24 cellular contexts compared by ENCODE assay signal in genomic region chr1:2789986-2790581, GRCh38. TPM values are rescaled to one million over a fixed set of nuclear protein-coding genes. Genes with fewer than 3 reads are reported as not detected.
A peak's percentile ranks its signal among the peaks of the same experiment; 100 is the strongest.
DNase-seq lines count a peak whose midpoint lies in the region; ATAC-seq and TF ChIP-seq lines count a peak whose summit lies in the region.
"Had no signal": no experiment of that assay in that cellular context is flagged by ENCODE, and none has a peak within 500 bp of the region (broad histone marks: within the 10 kb centered on the region; RNA-seq: fewer than 3 reads in every experiment).

No MANE protein-coding gene starts in this region.

- no peak for ATAC-seq in natural killer cell
- no peak for ATAC-seq in natural killer cell treated with Interleukin-12 subunit alpha and Interleukin-12 subunit beta and Interleukin-15 and Interleukin-18, amount 100 ng/mL, for 72 hours
- no peak for ATAC-seq in HG02571 (IDR thresholded peaks at IDR 0.05; ENCODE audit: unreplicated experiment)
- ATAC-seq: stimulated activated effector memory CD8-positive, alpha-beta T cell treated with anti-CD3 and anti-CD28 coated beads, Interleukin-12 subunit alpha, Interleukin-12 subunit beta, amount 100 ng/mL, for 72 hours; T-helper 17 cell had no signal

- H3K27ac Mint-ChIP-seq in natural killer cell (no peak overlapping the region), glutamatergic neuron (ENCODE audit: unreplicated experiment) (no peak overlapping the region)
- no peak overlapping the region for H3K27ac Mint-ChIP-seq in natural killer cell treated with Interleukin-12 subunit alpha and Interleukin-12 subunit beta and Interleukin-15 and Interleukin-18, amount 100 ng/mL, for 72 hours
- H3K27ac Mint-ChIP-seq: memory B cell; stimulated activated effector memory CD8-positive, alpha-beta T cell treated with anti-CD3 and anti-CD28 coated beads, Interleukin-12 subunit alpha, Interleukin-12 subunit beta, amount 100 ng/mL, for 72 hours; T-helper 17 cell had no signal

- H3K79me2 ChIP-seq in GM23248 (ENCODE audit: insufficient read depth) = no peaks in the 10 kb centered on the region

- no peak overlapping the region for H2BK5ac ChIP-seq in neuronal stem cell (ENCODE audit: low read length)

- H3K9ac ChIP-seq in neuronal stem cell (ENCODE audit: low read depth, low read length, poor library complexity) (no peak overlapping the region), GM23248 (no peak overlapping the region)

- H3K27ac ChIP-seq in neuronal stem cell (replicated peaks; ENCODE audit: low read length) (no peak overlapping the region), GM23248 (no peak overlapping the region)
- H3K27ac ChIP-seq: 22Rv1 had no signal

- H3K4me3 ChIP-seq in neuronal stem cell (ENCODE audit: low read length in 2 of 2) = no peak overlapping the region
- no peak overlapping the region for H3K4me3 ChIP-seq in GM23248

- H4K8ac ChIP-seq in neuronal stem cell (ENCODE audit: low read depth, low read length) = no peak overlapping the region

- no peak overlapping the region for H3K14ac ChIP-seq in neuronal stem cell (ENCODE audit: low read length)

- H3K4me1 ChIP-seq in neuronal stem cell (ENCODE audit: control insufficient read depth in 2 of 2, insufficient read depth in 1 of 2, low read depth in 1 of 2, low read length in 2 of 2) = no peaks in the 10 kb centered on the region
- H3K4me1 ChIP-seq in GM23248 (ENCODE audit: insufficient read depth) = no peaks in the 10 kb centered on the region

- H3K4me1 Mint-ChIP-seq in natural killer cell (no peaks in the 10 kb centered on the region), glutamatergic neuron (ENCODE audit: low read depth, unreplicated experiment) (no peaks in the 10 kb centered on the region)
- peaks cover 4 to 6% of the 10 kb centered on the region in 2 donors for H3K4me1 Mint-ChIP-seq in natural killer cell treated with Interleukin-12 subunit alpha and Interleukin-12 subunit beta and Interleukin-15 and Interleukin-18, amount 100 ng/mL, for 72 hours (ENCODE audit: low read depth in 2 of 2)
- H3K4me1 Mint-ChIP-seq: central memory CD8-positive, alpha-beta T cell; neural crest cell; stimulated activated effector memory CD8-positive, alpha-beta T cell treated with anti-CD3 and anti-CD28 coated beads, Interleukin-12 subunit alpha, Interleukin-12 subunit beta, amount 100 ng/mL, for 72 hours had no signal

- no CpG with 5 or more reads among the region's 58 CpGs for WGBS in neuronal stem cell (ENCODE audit: extremely low coverage in 2 of 2, insufficient read length in 2 of 2, insufficient replicate concordance in 1 of 2), 2 donors
- WGBS in GM23248 (ENCODE audit: low coverage in 1 of 2, low lambda C conversion rate in 2 of 2, missing lambda C conversion rate in 2 of 2), 2 experiments = 16 to 25% methylated on average over 42 to 43 of the region's 58 CpGs

- no peaks in the 10 kb centered on the region for H3K36me3 ChIP-seq in neuronal stem cell (replicated peaks in 1 of 2; ENCODE audit: control insufficient read depth in 2 of 2, insufficient read depth in 2 of 2, low read length in 2 of 2)
- no peaks in the 10 kb centered on the region for H3K36me3 ChIP-seq in GM23248 (ENCODE audit: low read depth)

- H4K20me1 ChIP-seq in GM23248 (ENCODE audit: insufficient read depth) = no peaks in the 10 kb centered on the region

- H3K27me3 Mint-ChIP-seq in natural killer cell (ENCODE audit: low read depth in 2 of 2) = peaks cover 19 to 28% of the 10 kb centered on the region in 2 donors
- peaks cover 22 to 34% of the 10 kb centered on the region in 2 donors for H3K27me3 Mint-ChIP-seq in natural killer cell treated with Interleukin-12 subunit alpha and Interleukin-12 subunit beta and Interleukin-15 and Interleukin-18, amount 100 ng/mL, for 72 hours
- peaks cover 9% of the 10 kb centered on the region for H3K27me3 Mint-ChIP-seq in glutamatergic neuron (ENCODE audit: unreplicated experiment)

- H2BK120ac ChIP-seq in neuronal stem cell (ENCODE audit: low read depth, low read length) = no peak overlapping the region

- intact Hi-C loops in natural killer cell (cut with micrococcal nuclease) = no loop called here

- H3K9me3 ChIP-seq in neuronal stem cell (replicated peaks in 1 of 2; ENCODE audit: control insufficient read depth in 2 of 2, insufficient read depth in 1 of 2, low read depth in 1 of 2, low read length in 2 of 2) (peaks cover 0 to 13% of the 10 kb centered on the region in 2 donors), GM23248 (ENCODE audit: low read depth) (no peaks in the 10 kb centered on the region)

- H3K27me3 ChIP-seq in neuronal stem cell (ENCODE audit: control insufficient read depth in 3 of 3, insufficient read depth in 3 of 3, low read depth in 1 of 3, low read length in 3 of 3) (peaks cover 0 to under 1% (median 0%) of the 10 kb centered on the region in 3 experiments), GM23248 (replicated peaks; ENCODE audit: insufficient read depth) (no peaks in the 10 kb centered on the region)

- H3K36me3 Mint-ChIP-seq in natural killer cell (peaks cover 19% of the 10 kb centered on the region), glutamatergic neuron (ENCODE audit: unreplicated experiment) (no peaks in the 10 kb centered on the region)
- peaks cover 20% of the 10 kb centered on the region for H3K36me3 Mint-ChIP-seq in natural killer cell treated with Interleukin-12 subunit alpha and Interleukin-12 subunit beta and Interleukin-15 and Interleukin-18, amount 100 ng/mL, for 72 hours
- H3K36me3 Mint-ChIP-seq: stimulated activated effector memory CD8-positive, alpha-beta T cell treated with anti-CD3 and anti-CD28 coated beads, Interleukin-12 subunit alpha, Interleukin-12 subunit beta, amount 100 ng/mL, for 72 hours had no signal

- H3K9me2 ChIP-seq in GM23248 (ENCODE audit: insufficient read depth) = no peaks in the 10 kb centered on the region

- H2BK15ac ChIP-seq in neuronal stem cell (ENCODE audit: low read length) = no peak overlapping the region

- DNase-seq in activated CD4-positive, CD25-positive, alpha-beta regulatory T cell treated with anti-CD3 and anti-CD28 coated beads, Interleukin-2, amount 50 U/mL, for 72 hours = peak; percentile 20
- no peak for DNase-seq in activated CD4-positive, CD25-positive, alpha-beta regulatory T cell (lab: John Stamatoyannopoulos, UW)
- peak; percentile 6 for DNase-seq in natural killer cell
- DNase-seq in natural killer cell treated with Interleukin-12 subunit alpha and Interleukin-12 subunit beta and Interleukin-15 and Interleukin-18, amount 100 ng/mL, for 72 hours (ENCODE audit: low spot score) = no peak
- no peak for DNase-seq in neuronal stem cell (ENCODE audit: low spot score)
- no peak for DNase-seq in GM23248
- DNase-seq in glutamatergic neuron = no peak
- DNase-seq: activated CD4-positive, alpha-beta T cell treated with anti-CD3 and anti-CD28 coated beads for 1 hour; dermis blood vessel endothelial cell; foreskin melanocyte; HCEC 1CT; MM.1S; NCI-H1105 treated with DMSO at 0.1 percent for 48 hours; NCI-H187 treated with DMSO at 0.1 percent for 48 hours; NCI-H2171 treated with DMSO at 0.1 percent for 48 hours; NCI-H524; trophoblast cell had no signal

- H2AK5ac ChIP-seq in neuronal stem cell (ENCODE audit: low read depth, low read length) = peak overlapping the region; percentile 37

- H3K79me1 ChIP-seq in neuronal stem cell (ENCODE audit: low read depth, low read length) = no peaks in the 10 kb centered on the region

- H2AFZ ChIP-seq in neuronal stem cell (ENCODE audit: low read length) (no peak overlapping the region), GM23248 (no peak overlapping the region)

- H3K4me3 Mint-ChIP-seq in natural killer cell = no peak overlapping the region
- H3K4me3 Mint-ChIP-seq in natural killer cell treated with Interleukin-12 subunit alpha and Interleukin-12 subunit beta and Interleukin-15 and Interleukin-18, amount 100 ng/mL, for 72 hours = no peak overlapping the region
- H3K4me3 Mint-ChIP-seq in glutamatergic neuron (ENCODE audit: unreplicated experiment) = no peak overlapping the region
- H3K4me3 Mint-ChIP-seq: central memory CD8-positive, alpha-beta T cell; memory B cell; neural crest cell; stimulated activated effector memory CD8-positive, alpha-beta T cell treated with anti-CD3 and anti-CD28 coated beads, Interleukin-12 subunit alpha, Interleukin-12 subunit beta, amount 100 ng/mL, for 72 hours; T-helper 17 cell had no signal

- H3K18ac ChIP-seq in neuronal stem cell (ENCODE audit: low read length) = no peak overlapping the region

- H3K9me3 Mint-ChIP-seq in natural killer cell = peaks cover 2 to 10% of the 10 kb centered on the region in 2 donors
- peaks cover 7% of the 10 kb centered on the region for H3K9me3 Mint-ChIP-seq in natural killer cell treated with Interleukin-12 subunit alpha and Interleukin-12 subunit beta and Interleukin-15 and Interleukin-18, amount 100 ng/mL, for 72 hours
- H3K9me3 Mint-ChIP-seq in glutamatergic neuron (ENCODE audit: unreplicated experiment) = peaks cover 4% of the 10 kb centered on the region

- H4K91ac ChIP-seq in neuronal stem cell (ENCODE audit: low read depth, low read length, poor library complexity) = no peak overlapping the region

- H3F3A ChIP-seq in GM23248 (ENCODE audit: insufficient read depth) = no peaks in the 10 kb centered on the region

- no peak overlapping the region for H3K4ac ChIP-seq in neuronal stem cell (ENCODE audit: low read length)

- H2BK12ac ChIP-seq in neuronal stem cell (ENCODE audit: low read length) = no peak overlapping the region

- peak overlapping the region; percentile 63 for H3K23ac ChIP-seq in neuronal stem cell (ENCODE audit: low read depth, low read length, poor library complexity)

- in situ Hi-C loops in GM23248 (cut with MboI) = no loop called here

- H3K4me2 ChIP-seq in neuronal stem cell (ENCODE audit: insufficient read depth, low read length, poor library complexity, severe bottlenecking) (no peak overlapping the region), GM23248 (ENCODE audit: unreplicated experiment) (no peak overlapping the region)

- TF ChIP-seq CTCF in natural killer cell (IDR thresholded peaks at IDR 0.05) (no peak), glutamatergic neuron (IDR thresholded peaks at IDR 0.05; ENCODE audit: partially characterized antibody, unreplicated experiment) (no peak)

RNA-seq across cellular contexts. Expression of gene TTC34, which starts 11.4 kb away (rescaled TPM):
- total RNA-seq in natural killer cell (1 to 10 TPM in 2 of 3 donors, under 1 TPM in 1; 0.80 to 1.4 (median 1.2) TPM), glutamatergic neuron (ENCODE audit: unreplicated experiment) (0.74 TPM)
- under 1 TPM; 0.40 to 0.56 TPM for total RNA-seq in natural killer cell treated with Interleukin-12 subunit alpha and Interleukin-12 subunit beta and Interleukin-15 and Interleukin-18, amount 100 ng/mL, for 72 hours
- polyA plus RNA-seq in neuronal stem cell (2013, experiment 1 of 2) = 0.39 TPM
- polyA plus RNA-seq in neuronal stem cell (2013, experiment 2 of 2) = 0.35 TPM
- 0.22 TPM in 1 of 2 replicates, not detected in the other for total RNA-seq in GM23248 (2014; rRNA removed; shearing (Covaris generic))
- polyA plus RNA-seq in GM23248 (2016; fragmentation: Nextera tagmentation; extraction: Ambion mirVana) = 0.03 and 0.05 TPM in 2 replicates

Comparison
In these comparisons a context has a peak if more than half of its experiments do, and no peak if none do; other contexts are left out.
1. DNase-seq: peak in activated CD4-positive, CD25-positive, alpha-beta regulatory T cell treated with anti-CD3 and anti-CD28 coated beads, Interleukin-2, amount 50 U/mL, for 72 hours (single experiment) and natural killer cell (single experiment); none in activated CD4-positive, CD25-positive, alpha-beta regulatory T cell (0 of 4), natural killer cell treated with Interleukin-12 subunit alpha and Interleukin-12 subunit beta and Interleukin-15 and Interleukin-18, amount 100 ng/mL, for 72 hours (single experiment), neuronal stem cell (single experiment), GM23248 (single experiment) and glutamatergic neuron (single experiment).